Comparison of ENCODE assay signal across 8 cellular contexts in the genomic region with DNA sequence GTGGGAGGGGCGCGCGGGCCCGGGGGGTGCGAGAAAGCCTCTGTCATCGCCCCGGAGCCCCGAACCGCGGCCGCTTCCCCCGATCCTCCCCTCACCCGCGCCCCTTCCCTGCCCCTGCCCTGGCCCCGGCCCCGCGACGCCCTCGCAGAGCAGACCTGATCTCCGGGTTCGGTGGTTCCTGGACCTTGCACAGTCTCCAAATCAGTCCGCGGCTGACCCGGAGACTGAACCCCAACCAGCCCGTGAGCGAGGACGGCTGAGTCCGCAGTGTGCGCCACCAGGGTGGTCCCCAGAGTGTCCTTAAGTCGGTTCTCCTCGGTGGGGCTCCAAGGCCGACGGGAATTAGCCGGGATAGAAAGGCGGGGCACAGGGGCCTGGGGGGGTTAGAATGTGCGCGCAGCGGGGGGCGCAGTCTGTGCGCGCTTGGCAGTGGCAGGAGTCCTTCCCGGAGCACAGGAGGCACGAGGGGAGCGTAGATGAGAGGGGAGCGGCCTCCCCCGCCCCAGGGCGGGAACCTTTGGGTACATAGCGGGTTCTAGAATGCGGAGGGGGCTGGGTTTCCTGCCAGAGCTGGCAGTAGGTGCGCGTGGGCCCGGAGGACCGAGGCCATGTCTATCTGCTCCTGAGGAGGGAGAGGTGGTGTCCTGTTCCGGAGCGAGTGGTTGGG. TPM values are rescaled to one million over a fixed set of nuclear protein-coding genes. Genes with fewer than 3 reads are reported as not detected.
A peak's percentile ranks its signal among the peaks of the same experiment; 100 is the strongest.
DNase-seq lines count a peak whose midpoint lies in the region; ATAC-seq and TF ChIP-seq lines count a peak whose summit lies in the region.

No MANE protein-coding gene starts in this region.

- TF ChIP-seq CTCF in BE2C (IDR thresholded peaks at IDR 0.05; ENCODE audit: low read depth, low read length) (no peak), mammary epithelial cell (conservative IDR thresholded peaks at IDR 0.05 in 1 of 2, IDR thresholded peaks at IDR 0.05 in 1 of 2; ENCODE audit: extremely low read depth in 1 of 2, insufficient read depth in 1 of 2, low read depth in 1 of 2, low read length in 2 of 2) (no peak), left lung (IDR thresholded peaks at IDR 0.05) (no peak)

- H3K36me3 ChIP-seq in BE2C (peaks cover 16% of the 10 kb centered on the region), mammary epithelial cell (ENCODE audit: insufficient read depth, low read length) (no peaks in the 10 kb centered on the region), left lung (peaks cover 0 to 18% of the 10 kb centered on the region in 2 donors)

- no peaks in the 10 kb centered on the region for H3K9me3 Mint-ChIP-seq in stimulated activated naive CD8-positive, alpha-beta T cell treated with anti-CD3 and anti-CD28 coated beads, Interleukin-15, amount 100 ng/mL, for 72 hours

- peak overlapping the region; percentile 85 for H3K4me2 ChIP-seq in mammary epithelial cell (ENCODE audit: insufficient read depth, low read depth, low read length)

- in situ Hi-C loops in mammary epithelial cell (cut with MboI; ENCODE audit: low sequenced_read_pairs in 2 of 2), result no loop called here

- intact Hi-C loops in mammary epithelial cell (cut with micrococcal nuclease) (loop anchor here (5.0 kb wide), 1 partner anchor 46 kb away; the partner anchor contains the start of gene DYNC2I2), left lung (cut with DNase I) (no loop called here)

- H3K9me3 ChIP-seq in BE2C (no peaks in the 10 kb centered on the region), mammary epithelial cell (replicated peaks; ENCODE audit: insufficient read depth, low read length) (no peaks in the 10 kb centered on the region), left lung (no peaks in the 10 kb centered on the region)

- DNase-seq in BE2C (peak; percentile 47), OCI-M1 (lab: John Stamatoyannopoulos, UW) (peak; percentile 42), mammary epithelial cell (no peak), left lung (peak; percentile 32 to 83), NCI-H446 treated with DMSO at 0.1 percent for 48 hours (lab: John Stamatoyannopoulos, UW) (no peak)
- DNase-seq in stimulated activated naive CD8-positive, alpha-beta T cell treated with anti-CD3 and anti-CD28 coated beads, Interleukin-15, amount 100 ng/mL, for 72 hours, result peak in 1 of 2 donors; percentile 42
- DNase-seq in effector CD8-positive, alpha-beta T cell (lab: John Stamatoyannopoulos, UW), result no peak

- peak; percentile 27 for ATAC-seq in GM19395 (IDR thresholded peaks at IDR 0.05; ENCODE audit: unreplicated experiment)
- peak; percentile 28 for ATAC-seq in left lung
- peak; percentile 56 for ATAC-seq in stimulated activated naive CD8-positive, alpha-beta T cell treated with anti-CD3 and anti-CD28 coated beads, Interleukin-15, amount 100 ng/mL, for 72 hours

- H3K4me3 Mint-ChIP-seq in stimulated activated naive CD8-positive, alpha-beta T cell treated with anti-CD3 and anti-CD28 coated beads, Interleukin-15, amount 100 ng/mL, for 72 hours, result peak overlapping the region; percentile 82 to 95

- H3K4me1 Mint-ChIP-seq in stimulated activated naive CD8-positive, alpha-beta T cell treated with anti-CD3 and anti-CD28 coated beads, Interleukin-15, amount 100 ng/mL, for 72 hours, result peaks cover 21% of the 10 kb centered on the region

- H3K27ac ChIP-seq in mammary epithelial cell (ENCODE audit: insufficient read depth, low read depth, low read length), result no peak overlapping the region
- peak overlapping the region; percentile 76 to 83 for H3K27ac ChIP-seq in left lung

- no peaks in the 10 kb centered on the region for H3K27me3 ChIP-seq in BE2C
- H3K27me3 ChIP-seq in mammary epithelial cell (ENCODE audit: insufficient read depth, low read length), result no peaks in the 10 kb centered on the region
- H3K27me3 ChIP-seq in left lung, result no peaks in the 10 kb centered on the region

- H3K9ac ChIP-seq in mammary epithelial cell (ENCODE audit: insufficient read depth, low read length), result no peak overlapping the region

- dilution Hi-C loops in mammary epithelial cell (cut with HindIII; ENCODE audit: low sequenced_read_pairs), result no loop called here

- BruUV-seq in mammary epithelial cell (replicated peaks; lab: Mats Ljungman, UMichigan), result no TSS peak

- 15% methylated on average over 12 of the region's 55 CpGs for WGBS in mammary epithelial cell (ENCODE audit: low coverage, missing lambda C conversion rate)

- H3K4me3 ChIP-seq in BE2C (ENCODE audit: low read depth, low read length), result peak overlapping the region; percentile 78
- H3K4me3 ChIP-seq in mammary epithelial cell (replicated peaks in 1 of 3; ENCODE audit: insufficient read depth in 1 of 3, low read depth in 2 of 3, low read length in 3 of 3), result peak overlapping the region; percentile 53 to 68 (median 55)
- H3K4me3 ChIP-seq in left lung, result peak overlapping the region; percentile 80 to 84

- H3K27me3 Mint-ChIP-seq in stimulated activated naive CD8-positive, alpha-beta T cell treated with anti-CD3 and anti-CD28 coated beads, Interleukin-15, amount 100 ng/mL, for 72 hours, result no peaks in the 10 kb centered on the region

- H3K4me1 ChIP-seq in BE2C (no peaks in the 10 kb centered on the region), mammary epithelial cell (ENCODE audit: insufficient read depth, low read length) (peaks cover 7% of the 10 kb centered on the region), left lung (peaks cover 0 to 28% of the 10 kb centered on the region in 2 donors)

- H2AFZ ChIP-seq in mammary epithelial cell (ENCODE audit: low read depth, low read length), result peak overlapping the region; percentile 91

- CTCF ChIA-PET in mammary epithelial cell (lab: Charles Lee; ENCODE audit: low non-redundant PET), result no interaction called here

- H4K20me1 ChIP-seq in mammary epithelial cell (ENCODE audit: insufficient read depth, low read length), result no peaks in the 10 kb centered on the region

- H3K79me2 ChIP-seq in mammary epithelial cell (ENCODE audit: insufficient read depth, low read length), result no peaks in the 10 kb centered on the region

- H3K27ac Mint-ChIP-seq in stimulated activated naive CD8-positive, alpha-beta T cell treated with anti-CD3 and anti-CD28 coated beads, Interleukin-15, amount 100 ng/mL, for 72 hours, result peak overlapping the region; percentile 63 to 86

RNA-seq across cellular contexts. Expression of gene PKN3, which starts 0.8 kb away (rescaled TPM):
- 8.3 TPM for polyA plus RNA-seq in BE2C (2012; ENCODE audit: insufficient read depth, insufficient read length, low read depth)
- total RNA-seq in mammary epithelial cell (1 to 10 TPM in 1 of 2 donors, under 1 TPM in 1; 0.33 to 2.1 TPM), left lung (10 to 100 TPM; 11.8 to 15.9 TPM)
- polyA plus RNA-seq in mammary epithelial cell, result 2.1 TPM
- polyA minus RNA-seq in mammary epithelial cell, result 0.41 TPM

RNA-seq across cellular contexts. Expression of gene SET, which starts 14.1 kb away (rescaled TPM):
- 442 TPM for polyA plus RNA-seq in BE2C (2012; ENCODE audit: insufficient read depth, insufficient read length, low read depth)
- total RNA-seq in mammary epithelial cell, result 100 to 1,000 TPM; 282 to 484 TPM
- polyA plus RNA-seq in mammary epithelial cell, result 136 TPM
- 116 TPM for polyA minus RNA-seq in mammary epithelial cell
- 100 to 1,000 TPM; 249 to 294 TPM for total RNA-seq in left lung

RNA-seq across cellular contexts. Expression of gene ZDHHC12, which starts 20.8 kb away (rescaled TPM):
- polyA plus RNA-seq in BE2C (2012; ENCODE audit: insufficient read depth, insufficient read length, low read depth), result 13.5 TPM
- total RNA-seq in mammary epithelial cell (10 to 100 TPM; 30.0 to 61.3 TPM), left lung (10 to 100 TPM; 42.2 to 48.9 TPM)
- polyA plus RNA-seq in mammary epithelial cell, result 96.6 TPM
- polyA minus RNA-seq in mammary epithelial cell, result 24.7 TPM

RNA-seq across cellular contexts. Expression of gene DYNC2I2, which starts 46.4 kb away (rescaled TPM):
- 84.7 TPM for polyA plus RNA-seq in BE2C (2012; ENCODE audit: insufficient read depth, insufficient read length, low read depth)
- total RNA-seq in mammary epithelial cell (10 to 100 TPM; 28.5 to 54.4 TPM), left lung (10 to 100 TPM; 52.7 to 55.4 TPM)
- polyA plus RNA-seq in mammary epithelial cell, result 60.7 TPM
- polyA minus RNA-seq in mammary epithelial cell, result 46.9 TPM

Comparison
In these comparisons a context has a peak if more than half of its experiments do, and no peak if none do; other contexts are left out.
1. DNase-seq: peak in BE2C (single experiment), OCI-M1 (single experiment) and left lung (2 of 2); none in mammary epithelial cell (single experiment), effector CD8-positive, alpha-beta T cell (single experiment) and NCI-H446 treated with DMSO at 0.1 percent for 48 hours (single experiment).
2. RNA of gene PKN3, which starts 0.8 kb away (total RNA-seq): 11.8 to 15.9 TPM in left lung; 0.33 to 2.1 TPM in mammary epithelial cell; every median in the first group is over 4 times any median in the second.
3. Peak in every context shown above with its lines, with median percentiles within 50 percentile points of each other: H3K4me3 ChIP-seq and ATAC-seq.